In the genomic region with DNA sequence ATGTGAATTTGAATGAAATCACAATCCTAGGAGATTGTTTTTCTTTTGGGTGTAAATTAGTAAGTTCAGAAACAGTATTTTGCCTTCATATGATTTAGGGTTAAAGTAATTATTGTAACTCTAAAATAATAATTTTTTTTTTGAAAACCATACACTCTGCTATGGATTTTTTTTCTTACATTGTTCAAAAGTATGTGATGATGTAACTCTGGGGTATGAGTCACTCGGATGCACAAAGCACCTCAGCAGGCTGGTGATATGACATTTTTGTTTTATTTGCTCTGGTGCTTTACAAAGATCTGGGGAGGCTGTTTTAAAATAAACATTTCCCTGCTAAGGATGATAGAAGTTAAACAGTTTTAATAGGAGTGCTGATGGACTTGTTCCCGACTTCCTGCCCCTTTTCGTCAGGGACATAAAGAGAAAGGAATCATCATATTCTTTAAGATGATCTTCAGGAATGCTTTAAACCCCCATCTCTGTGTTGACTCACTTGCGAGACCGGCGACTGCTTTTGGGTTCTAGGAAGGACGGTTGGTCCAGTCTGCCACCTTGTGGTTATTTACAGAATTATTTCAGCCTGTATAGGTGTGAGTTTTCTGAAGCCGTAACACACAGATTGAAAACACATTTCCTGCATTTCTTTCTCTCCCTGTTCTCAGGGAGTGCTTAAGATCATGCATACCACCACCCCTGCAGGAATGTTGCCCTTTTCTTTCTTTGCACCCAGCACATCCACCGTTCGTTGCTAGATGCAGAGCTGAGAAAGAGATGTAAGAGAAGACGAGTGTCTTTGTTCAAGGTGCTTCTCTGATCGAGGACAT, we compare ENCODE assay signal across 8 cellular contexts.
DNase-seq lines count a peak whose midpoint lies in the region; ATAC-seq, FAIRE-seq and TF ChIP-seq lines count a peak whose summit lies in the region.

No MANE protein-coding gene starts in this region.

- H3K4me3 ChIP-seq in GM23338 = no peak overlapping the region; the same call in 1 of the 2 replicates
- no peak overlapping the region for H3K4me3 ChIP-seq in pancreas

- CTCF ChIA-PET in RWPE1 (lab: Yijun Ruan, JAX) = interaction anchor here (0.6 kb wide), 1 partner anchor 139 kb away, joined by 3 read pairs; no protein-coding TSS in a partner anchor

- H3K27me3 ChIP-seq in GM23338 (ENCODE audit: insufficient read depth) (no peaks in the 10 kb centered on the region), pancreas (no peaks in the 10 kb centered on the region)

- WGBS in pancreas, 2 donors = 10% methylated on average over 12 of the region's 12 CpGs

- ATAC-seq in GM23338 = peak; percentile 90
- peak; percentile 91 to 95 (median 94) for ATAC-seq in pancreas

- no peaks in the 10 kb centered on the region for H3K36me3 Mint-ChIP-seq in GM23338 (ENCODE audit: low read depth)
- H3K36me3 Mint-ChIP-seq in type B pancreatic cell = peaks cover 9% of the 10 kb centered on the region

- DNase-seq in GM23338 (ENCODE audit: low spot score) (peak; percentile 97), LHCN-M2 (ENCODE audit: low read depth) (peak; percentile 83), RWPE1 (ENCODE audit: low spot score) (peak; percentile 70), globus pallidus (ENCODE audit: low spot score) (peak; percentile 86), pancreas (peak in 4 of 6 donors; percentile 26 to 59 (median 42)), type B pancreatic cell (ENCODE audit: extremely low spot score, unreplicated experiment) (no peak)
- DNase-seq in activated gamma-delta T cell treated with anti-CD3 and anti-CD28 coated beads, Interleukin-2, amount 50 U/mL, for 16 hours (ENCODE audit: low read depth) = peak; percentile 47

- H3K4me3 Mint-ChIP-seq in GM23338 = peak overlapping the region; percentile 44
- H3K4me3 Mint-ChIP-seq in type B pancreatic cell = peak overlapping the region; percentile 17

- intact Hi-C loops in pancreas (cut with DNase I) = loop anchor here in 1 of 3 donors (10.0 kb wide), 1 partner anchor 321 kb away; no protein-coding TSS in a partner anchor

- H3K9me3 Mint-ChIP-seq in GM23338 = no peaks in the 10 kb centered on the region
- H3K9me3 Mint-ChIP-seq in type B pancreatic cell = no peaks in the 10 kb centered on the region

- peak overlapping the region; percentile 12; the same call in 1 of the 2 replicates for H3K9ac ChIP-seq in ES-I3 (ENCODE audit: low read depth, low read length)

- peak; percentile 85 to 88 for TF ChIP-seq CTCF in GM23338 (conservative IDR thresholded peaks at IDR 0.05; ENCODE audit: low read depth in 2 of 2)
- peak; percentile 84 for TF ChIP-seq CTCF in RWPE1 (conservative IDR thresholded peaks at IDR 0.05; ENCODE audit: low read depth)
- TF ChIP-seq CTCF in pancreas (IDR thresholded peaks at IDR 0.05) = peak; percentile 42 to 70 (median 67)
- TF ChIP-seq CTCF in type B pancreatic cell (conservative IDR thresholded peaks at IDR 0.05) = peak; percentile 91

- FAIRE-seq in pancreas (lab: Jason Lieb, UNC) = peak; percentile 91

- H3K27ac ChIP-seq in GM23338 (ENCODE audit: low read depth) (peak overlapping the region; percentile 89), RWPE1 (no peak overlapping the region), pancreas (no peak overlapping the region)

- peaks cover 88% of the 10 kb centered on the region for H3K79me2 ChIP-seq in GM23338 (replicated peaks; ENCODE audit: insufficient read depth)

- no peaks in the 10 kb centered on the region for H3K36me3 ChIP-seq in ES-I3 (ENCODE audit: insufficient read depth, low read length)
- H3K36me3 ChIP-seq in GM23338 (ENCODE audit: insufficient read depth) = no peaks in the 10 kb centered on the region
- H3K36me3 ChIP-seq in pancreas = no peaks in the 10 kb centered on the region

- peak overlapping the region; percentile 10 for H3K4me2 ChIP-seq in GM23338

- H3K4me1 Mint-ChIP-seq in GM23338 (peaks cover 70% of the 10 kb centered on the region), type B pancreatic cell (ENCODE audit: unreplicated experiment) (peaks cover 54% of the 10 kb centered on the region)

- H3K9me3 ChIP-seq in ES-I3 (ENCODE audit: control insufficient read depth, insufficient read depth, low read length) (no peaks in the 10 kb centered on the region), pancreas (no peaks in the 10 kb centered on the region)

- no peaks in the 10 kb centered on the region for H3K9me2 ChIP-seq in GM23338 (ENCODE audit: insufficient read depth)

- H3K27me3 Mint-ChIP-seq in GM23338 (ENCODE audit: insufficient read depth, low read depth, poor library complexity) = peaks cover 2% of the 10 kb centered on the region
- H3K27me3 Mint-ChIP-seq in type B pancreatic cell = no peaks in the 10 kb centered on the region

- no peak overlapping the region for H2AFZ ChIP-seq in GM23338

- H3F3A ChIP-seq in GM23338 (replicated peaks; ENCODE audit: low read depth) = no peaks in the 10 kb centered on the region

- H4K20me1 ChIP-seq in GM23338 (replicated peaks; ENCODE audit: insufficient read depth) = no peaks in the 10 kb centered on the region; the same call in 1 of the 2 replicates

- H3K27ac Mint-ChIP-seq in GM23338 = peak overlapping the region; percentile 93
- H3K27ac Mint-ChIP-seq in type B pancreatic cell = peak overlapping the region; percentile 76

- H3K4me1 ChIP-seq in ES-I3 (ENCODE audit: insufficient read depth, low read length) = peaks cover 50% of the 10 kb centered on the region
- H3K4me1 ChIP-seq in GM23338 (ENCODE audit: insufficient read depth) = peaks cover 68% of the 10 kb centered on the region
- peaks cover 8 to 14% (median 11%) of the 10 kb centered on the region in 3 donors for H3K4me1 ChIP-seq in pancreas

- POLR2A ChIA-PET in RWPE1 (lab: Yijun Ruan, JAX; ENCODE audit: low non-redundant PET) = no interaction called here

TF ChIP-seq in GM23338, 12 proteins besides CTCF, POLR2A, EP300 and RAD21 (continues in another document):
- TF ChIP-seq, protein P1, sequence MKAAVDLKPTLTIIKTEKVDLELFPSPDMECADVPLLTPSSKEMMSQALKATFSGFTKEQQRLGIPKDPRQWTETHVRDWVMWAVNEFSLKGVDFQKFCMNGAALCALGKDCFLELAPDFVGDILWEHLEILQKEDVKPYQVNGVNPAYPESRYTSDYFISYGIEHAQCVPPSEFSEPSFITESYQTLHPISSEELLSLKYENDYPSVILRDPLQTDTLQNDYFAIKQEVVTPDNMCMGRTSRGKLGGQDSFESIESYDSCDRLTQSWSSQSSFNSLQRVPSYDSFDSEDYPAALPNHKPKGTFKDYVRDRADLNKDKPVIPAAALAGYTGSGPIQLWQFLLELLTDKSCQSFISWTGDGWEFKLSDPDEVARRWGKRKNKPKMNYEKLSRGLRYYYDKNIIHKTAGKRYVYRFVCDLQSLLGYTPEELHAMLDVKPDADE (IDR thresholded peaks at IDR 0.05) = no peak
- TF ChIP-seq, protein P2, sequence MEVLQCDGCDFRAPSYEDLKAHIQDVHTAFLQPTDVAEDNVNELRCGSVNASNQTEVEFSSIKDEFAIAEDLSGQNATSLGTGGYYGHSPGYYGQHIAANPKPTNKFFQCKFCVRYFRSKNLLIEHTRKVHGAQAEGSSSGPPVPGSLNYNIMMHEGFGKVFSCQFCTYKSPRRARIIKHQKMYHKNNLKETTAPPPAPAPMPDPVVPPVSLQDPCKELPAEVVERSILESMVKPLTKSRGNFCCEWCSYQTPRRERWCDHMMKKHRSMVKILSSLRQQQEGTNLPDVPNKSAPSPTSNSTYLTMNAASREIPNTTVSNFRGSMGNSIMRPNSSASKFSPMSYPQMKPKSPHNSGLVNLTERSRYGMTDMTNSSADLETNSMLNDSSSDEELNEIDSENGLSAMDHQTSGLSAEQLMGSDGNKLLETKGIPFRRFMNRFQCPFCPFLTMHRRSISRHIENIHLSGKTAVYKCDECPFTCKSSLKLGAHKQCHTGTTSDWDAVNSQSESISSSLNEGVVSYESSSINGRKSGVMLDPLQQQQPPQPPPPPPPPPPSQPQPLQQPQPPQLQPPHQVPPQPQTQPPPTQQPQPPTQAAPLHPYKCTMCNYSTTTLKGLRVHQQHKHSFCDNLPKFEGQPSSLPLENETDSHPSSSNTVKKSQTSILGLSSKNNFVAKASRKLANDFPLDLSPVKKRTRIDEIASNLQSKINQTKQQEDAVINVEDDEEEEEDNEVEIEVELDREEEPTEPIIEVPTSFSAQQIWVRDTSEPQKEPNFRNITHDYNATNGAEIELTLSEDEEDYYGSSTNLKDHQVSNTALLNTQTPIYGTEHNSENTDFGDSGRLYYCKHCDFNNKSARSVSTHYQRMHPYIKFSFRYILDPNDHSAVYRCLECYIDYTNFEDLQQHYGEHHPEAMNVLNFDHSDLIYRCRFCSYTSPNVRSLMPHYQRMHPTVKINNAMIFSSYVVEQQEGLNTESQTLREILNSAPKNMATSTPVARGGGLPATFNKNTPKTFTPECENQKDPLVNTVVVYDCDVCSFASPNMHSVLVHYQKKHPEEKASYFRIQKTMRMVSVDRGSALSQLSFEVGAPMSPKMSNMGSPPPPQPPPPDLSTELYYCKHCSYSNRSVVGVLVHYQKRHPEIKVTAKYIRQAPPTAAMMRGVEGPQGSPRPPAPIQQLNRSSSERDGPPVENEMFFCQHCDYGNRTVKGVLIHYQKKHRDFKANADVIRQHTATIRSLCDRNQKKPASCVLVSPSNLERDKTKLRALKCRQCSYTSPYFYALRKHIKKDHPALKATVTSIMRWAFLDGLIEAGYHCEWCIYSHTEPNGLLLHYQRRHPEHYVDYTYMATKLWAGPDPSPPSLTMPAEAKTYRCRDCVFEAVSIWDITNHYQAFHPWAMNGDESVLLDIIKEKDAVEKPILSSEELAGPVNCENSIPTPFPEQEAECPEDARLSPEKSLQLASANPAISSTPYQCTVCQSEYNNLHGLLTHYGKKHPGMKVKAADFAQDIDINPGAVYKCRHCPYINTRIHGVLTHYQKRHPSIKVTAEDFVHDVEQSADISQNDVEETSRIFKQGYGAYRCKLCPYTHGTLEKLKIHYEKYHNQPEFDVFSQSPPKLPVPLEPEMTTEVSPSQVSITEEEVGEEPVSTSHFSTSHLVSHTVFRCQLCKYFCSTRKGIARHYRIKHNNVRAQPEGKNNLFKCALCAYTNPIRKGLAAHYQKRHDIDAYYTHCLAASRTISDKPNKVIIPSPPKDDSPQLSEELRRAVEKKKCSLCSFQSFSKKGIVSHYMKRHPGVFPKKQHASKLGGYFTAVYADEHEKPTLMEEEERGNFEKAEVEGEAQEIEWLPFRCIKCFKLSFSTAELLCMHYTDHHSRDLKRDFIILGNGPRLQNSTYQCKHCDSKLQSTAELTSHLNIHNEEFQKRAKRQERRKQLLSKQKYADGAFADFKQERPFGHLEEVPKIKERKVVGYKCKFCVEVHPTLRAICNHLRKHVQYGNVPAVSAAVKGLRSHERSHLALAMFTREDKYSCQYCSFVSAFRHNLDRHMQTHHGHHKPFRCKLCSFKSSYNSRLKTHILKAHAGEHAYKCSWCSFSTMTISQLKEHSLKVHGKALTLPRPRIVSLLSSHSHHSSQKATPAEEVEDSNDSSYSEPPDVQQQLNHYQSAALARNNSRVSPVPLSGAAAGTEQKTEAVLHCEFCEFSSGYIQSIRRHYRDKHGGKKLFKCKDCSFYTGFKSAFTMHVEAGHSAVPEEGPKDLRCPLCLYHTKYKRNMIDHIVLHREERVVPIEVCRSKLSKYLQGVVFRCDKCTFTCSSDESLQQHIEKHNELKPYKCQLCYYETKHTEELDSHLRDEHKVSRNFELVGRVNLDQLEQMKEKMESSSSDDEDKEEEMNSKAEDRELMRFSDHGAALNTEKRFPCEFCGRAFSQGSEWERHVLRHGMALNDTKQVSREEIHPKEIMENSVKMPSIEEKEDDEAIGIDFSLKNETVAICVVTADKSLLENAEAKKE (CRISPR knock-in tag; IDR thresholded peaks at IDR 0.05) = peak; percentile 63; the same call in 1 of the 2 replicates
